19 cellular contexts compared by ENCODE assay signal in the genomic region with DNA sequence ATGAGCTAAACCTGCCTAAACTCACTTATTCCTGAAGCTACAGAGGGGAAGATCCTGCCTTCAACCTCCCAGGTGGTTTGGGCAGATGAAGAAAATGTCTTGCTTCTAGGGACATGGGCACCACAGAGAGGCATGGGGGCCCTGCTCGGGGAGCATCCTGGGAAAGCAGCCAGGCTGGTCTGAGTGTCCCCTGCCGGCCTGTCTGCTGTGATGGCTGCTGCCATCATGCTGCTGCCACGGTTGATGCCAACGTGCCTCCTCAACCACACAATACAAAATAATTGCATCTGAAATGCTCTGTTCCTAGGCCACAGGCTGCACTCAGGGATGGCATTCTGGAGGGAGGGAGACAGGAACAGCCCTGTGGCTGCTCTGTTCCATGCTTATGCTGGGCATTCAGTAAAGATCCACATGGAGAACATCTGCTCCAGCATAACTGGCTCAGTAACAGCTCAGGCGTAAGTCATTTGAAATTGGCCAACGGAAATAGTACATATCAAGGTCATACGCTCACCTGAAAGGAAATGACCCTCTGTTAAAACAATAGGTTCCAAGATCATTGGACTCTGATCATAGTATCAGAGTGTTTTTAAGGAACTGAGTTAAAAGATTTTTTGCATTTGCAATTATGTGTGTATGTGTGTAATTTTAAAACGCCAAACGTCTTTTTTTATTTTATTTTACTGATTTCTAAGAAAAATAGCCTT.
"Had no signal": no experiment of that assay in that cellular context is flagged by ENCODE, and none has a peak within 500 bp of the region (broad histone marks: within the 10 kb centered on the region; RNA-seq: fewer than 3 reads in every experiment).

No MANE protein-coding gene starts in this region.

- H3K4me1 ChIP-seq: body of pancreas, tibial artery had no signal

- H3K36me3 ChIP-seq: neutrophil had no signal

- DNase-seq: activated CD4-positive, alpha-beta T cell treated with anti-CD3 and anti-CD28 coated beads for 48 hours; activated CD4-positive, CD25-positive, alpha-beta regulatory T cell; activated CD8-positive, alpha-beta T cell treated with anti-CD3 and anti-CD28 coated beads for 36 hours; activated naive CD4-positive, alpha-beta T cell; activated naive CD8-positive, alpha-beta T cell treated with anti-CD3 and anti-CD28 coated beads for 36 hours; activated T-cell treated with anti-CD3 and anti-CD28 coated beads, Interleukin-2, amount 50 U/mL, for 1 hour; amniotic stem cell; erythroblast; foreskin melanocyte; left ventricle myocardium superior; stimulated activated naive CD8-positive, alpha-beta T cell treated with anti-CD3 and anti-CD28 coated beads, Interleukin-15, Interleukin-2, amounts not matched to agents 100 U/mL and 50 U/mL, for 24 hours had no signal

- FAIRE-seq: colon, endometrium had no signal

- ATAC-seq: activated CD8-positive, alpha-beta T cell treated with anti-CD3 and anti-CD28 coated beads for 36 hours; activated T-helper 17 cell treated with anti-CD3 and anti-CD28 coated beads, Interleukin-2, amount 50 U/mL, for 72 hours; heart left ventricle; left ventricle myocardium superior; stimulated activated naive CD8-positive, alpha-beta T cell treated with anti-CD3 and anti-CD28 coated beads, Interleukin-15, Interleukin-2, amounts not matched to agents 100 U/mL and 50 U/mL, for 24 hours had no signal

- H3K4me3 ChIP-seq: body of pancreas, heart left ventricle, tibial artery, vagina had no signal

- H3K27ac ChIP-seq: body of pancreas, heart left ventricle, neutrophil, tibial artery, vagina had no signal

- H3K27me3 ChIP-seq: body of pancreas, heart left ventricle, neutrophil, tibial artery, vagina had no signal

- H3K9me3 ChIP-seq: body of pancreas, heart left ventricle, neutrophil, tibial artery, vagina had no signal
